In genomic region chr6:107612762-107613415, GRCh38 we compare ENCODE assay signal across 18 cellular contexts.
DNase-seq lines count a peak whose midpoint lies in the region; ATAC-seq and TF ChIP-seq lines count a peak whose summit lies in the region.
"Had no signal": no experiment of that assay in that cellular context is flagged by ENCODE, and none has a peak within 500 bp of the region (broad histone marks: within the 10 kb centered on the region; RNA-seq: fewer than 3 reads in every experiment).

No MANE protein-coding gene starts in this region.

- TF ChIP-seq CTCF in GM06990 (IDR thresholded peaks at IDR 0.05; ENCODE audit: insufficient read depth, low read length, poor library complexity, severe bottlenecking) (peak; percentile 7), PC-3 (conservative IDR thresholded peaks at IDR 0.05; ENCODE audit: low read depth, low read length) (no peak; the same call in 1 of the 2 replicates), neural progenitor cell (IDR thresholded peaks at IDR 0.05) (no peak), Peyer's patch (IDR thresholded peaks at IDR 0.05) (peak in 2 of 6 experiments; percentile 11 to 24)

- peaks cover 3% of the 10 kb centered on the region for H3K27me3 Mint-ChIP-seq in neural progenitor cell (ENCODE audit: insufficient read depth, low read depth)

- no peak for DNase-seq in GM06990 (ENCODE audit: extremely low read depth, insufficient read length)
- no peak for DNase-seq in PC-3
- peak; percentile 22 for DNase-seq in dermis blood vessel endothelial cell
- DNase-seq in neural progenitor cell (ENCODE audit: low spot score), result no peak
- no peak for DNase-seq in NCI-H748 treated with DMSO at 0.1 percent for 48 hours (lab: John Stamatoyannopoulos, UW)
- DNase-seq in Peyer's patch, result no peak
- DNase-seq: AML-193; CD4-positive, alpha-beta T cell; DND-41; GDM1; MM.1S; NCI-H1105; NCI-H1694 treated with DMSO at 0.1 percent for 48 hours; NCI-H774 had no signal

- H3K9me2 ChIP-seq in PC-3 (replicated peaks; ENCODE audit: low read length), result no peaks in the 10 kb centered on the region

- H3K4me2 ChIP-seq in PC-3 (ENCODE audit: low read length) (no peak overlapping the region), neural progenitor cell (peak overlapping the region; percentile 78)
- H3K4me2 ChIP-seq: KMS-11 had no signal

- H3K9ac ChIP-seq in PC-3 (ENCODE audit: low read length) (no peak overlapping the region), neural progenitor cell (no peak overlapping the region)
- H3K9ac ChIP-seq: KMS-11 had no signal

- H3K9me3 Mint-ChIP-seq in neural progenitor cell, result no peaks in the 10 kb centered on the region
- H3K9me3 Mint-ChIP-seq: CD4-positive, alpha-beta T cell had no signal

- no peak overlapping the region for H3K4me3 ChIP-seq in GM06990 (replicated peaks; ENCODE audit: low read depth, low read length)
- H3K4me3 ChIP-seq in PC-3 (ENCODE audit: low read length), result no peak overlapping the region
- no peak overlapping the region for H3K4me3 ChIP-seq in neural progenitor cell
- H3K4me3 ChIP-seq in Peyer's patch, result no peak overlapping the region

- H3K27ac Mint-ChIP-seq in neural progenitor cell, result peak overlapping the region; percentile 15
- H3K27ac Mint-ChIP-seq: CD4-positive, alpha-beta T cell had no signal

- no peaks in the 10 kb centered on the region for H4K20me1 ChIP-seq in PC-3 (ENCODE audit: low read length)
- H4K20me1 ChIP-seq in neural progenitor cell (ENCODE audit: low read depth), result peaks cover 30% of the 10 kb centered on the region

- intact Hi-C loops in PC-3 (cut with micrococcal nuclease), result loop anchor here (2.0 kb wide), 1 partner anchor 62 kb away; no protein-coding TSS in a partner anchor

- H3K36me3 ChIP-seq in GM06990 (ENCODE audit: control insufficient read depth, insufficient read depth, low read length) (no peaks in the 10 kb centered on the region), PC-3 (ENCODE audit: low read depth, low read length) (no peaks in the 10 kb centered on the region), neural progenitor cell (no peaks in the 10 kb centered on the region), Peyer's patch (no peaks in the 10 kb centered on the region)

- H3K79me2 ChIP-seq in PC-3 (ENCODE audit: low read length), result no peaks in the 10 kb centered on the region
- H3K79me2 ChIP-seq in neural progenitor cell (ENCODE audit: low read depth), result peaks cover 10% of the 10 kb centered on the region

- no TSS peak for BruUV-seq in PC-3 (replicated peaks; lab: Mats Ljungman, UMichigan)

- H3K9me3 ChIP-seq in PC-3 (ENCODE audit: low read length), result no peaks in the 10 kb centered on the region
- no peaks in the 10 kb centered on the region for H3K9me3 ChIP-seq in neural progenitor cell (ENCODE audit: low read depth)
- H3K9me3 ChIP-seq in Peyer's patch, result no peaks in the 10 kb centered on the region

- no peaks in the 10 kb centered on the region for H3K4me1 ChIP-seq in PC-3 (ENCODE audit: insufficient read depth, low read length)
- H3K4me1 ChIP-seq in neural progenitor cell, result peaks cover 73% of the 10 kb centered on the region
- peaks cover 0 to 4% (median 0%) of the 10 kb centered on the region in 4 donors for H3K4me1 ChIP-seq in Peyer's patch

- H3K4me3 Mint-ChIP-seq in neural progenitor cell, result no peak overlapping the region
- H3K4me3 Mint-ChIP-seq: CD4-positive, alpha-beta T cell had no signal

- H3K27ac ChIP-seq in PC-3 (ENCODE audit: low read length) (no peak overlapping the region), neural progenitor cell (no peak overlapping the region), Peyer's patch (peak overlapping the region in 1 of 4 donors; percentile 45)
- H3K27ac ChIP-seq: KMS-11 had no signal

- CTCF ChIA-PET in PC-3 (lab: Charles Lee), result no interaction called here

- peaks cover 89% of the 10 kb centered on the region for H3K4me1 Mint-ChIP-seq in neural progenitor cell

- H3K27me3 ChIP-seq in GM06990 (replicated peaks; ENCODE audit: control insufficient read depth, insufficient read depth, low read length) (no peaks in the 10 kb centered on the region; the same call in 1 of the 2 replicates), PC-3 (ENCODE audit: low read length) (no peaks in the 10 kb centered on the region), neural progenitor cell (no peaks in the 10 kb centered on the region), Peyer's patch (no peaks in the 10 kb centered on the region)

- peaks cover 1% of the 10 kb centered on the region for H3K36me3 Mint-ChIP-seq in neural progenitor cell

- H3F3A ChIP-seq in PC-3 (ENCODE audit: low read length, unreplicated experiment) (no peaks in the 10 kb centered on the region), neural progenitor cell (ENCODE audit: low read depth) (peaks cover 48% of the 10 kb centered on the region)

- POLR2A ChIA-PET in PC-3 (lab: Charles Lee; ENCODE audit: unreplicated experiment), result no interaction called here

- 0 out of 2 replicates have a peak, but pooled peaks have one; percentile 29 for ATAC-seq in PC-3
- no peak for ATAC-seq in HG03378 (IDR thresholded peaks at IDR 0.05; ENCODE audit: unreplicated experiment)
- ATAC-seq in HG03457 (IDR thresholded peaks at IDR 0.05; ENCODE audit: unreplicated experiment), result no peak
- ATAC-seq: HepG2 had no signal

- H2AFZ ChIP-seq in PC-3 (ENCODE audit: low read length) (no peak overlapping the region), neural progenitor cell (replicated peaks) (no peak overlapping the region)

- no peak for TF ChIP-seq POLR2A in Peyer's patch (IDR thresholded peaks at IDR 0.05)
